1 cellular context compared by ENCODE assay signal in the genomic region with DNA sequence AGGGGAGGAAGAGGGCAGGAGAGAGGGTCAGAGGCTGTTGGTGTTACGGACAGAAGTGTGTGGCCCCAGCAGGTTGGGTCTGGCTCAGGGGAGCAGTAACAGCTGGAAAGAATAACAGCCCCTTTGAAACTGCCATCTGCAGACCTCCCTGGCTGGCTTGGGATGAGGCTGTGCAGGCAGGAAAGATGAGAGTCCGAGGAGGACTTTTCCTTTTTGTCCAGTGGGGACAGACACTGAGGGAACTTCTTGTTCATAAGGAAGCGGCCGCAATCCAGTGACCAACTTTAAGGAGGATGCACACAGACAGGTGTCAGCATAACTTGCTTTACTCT.
TF ChIP-seq lines count a peak whose summit lies in the region.

No MANE protein-coding gene starts in this region.

TF ChIP-seq in HepG2, 621 proteins besides CTCF, POLR2A, EP300 and RAD21:
- TF ChIP-seq ZZZ3 (CRISPR knock-in tag; IDR thresholded peaks at IDR 0.05; ENCODE audit: borderline replicate concordance) (no peak), ZNF3 (CRISPR knock-in tag; IDR thresholded peaks at IDR 0.05) (no peak), MBD4 (IDR thresholded peaks at IDR 0.05; ENCODE audit: borderline replicate concordance, low read length) (no peak), EZH2 (conservative IDR thresholded peaks at IDR 0.05; ENCODE audit: low read depth, low read length) (0 out of 2 replicates have a peak, but pooled peaks have one; percentile 18)
- TF ChIP-seq, protein P1, sequence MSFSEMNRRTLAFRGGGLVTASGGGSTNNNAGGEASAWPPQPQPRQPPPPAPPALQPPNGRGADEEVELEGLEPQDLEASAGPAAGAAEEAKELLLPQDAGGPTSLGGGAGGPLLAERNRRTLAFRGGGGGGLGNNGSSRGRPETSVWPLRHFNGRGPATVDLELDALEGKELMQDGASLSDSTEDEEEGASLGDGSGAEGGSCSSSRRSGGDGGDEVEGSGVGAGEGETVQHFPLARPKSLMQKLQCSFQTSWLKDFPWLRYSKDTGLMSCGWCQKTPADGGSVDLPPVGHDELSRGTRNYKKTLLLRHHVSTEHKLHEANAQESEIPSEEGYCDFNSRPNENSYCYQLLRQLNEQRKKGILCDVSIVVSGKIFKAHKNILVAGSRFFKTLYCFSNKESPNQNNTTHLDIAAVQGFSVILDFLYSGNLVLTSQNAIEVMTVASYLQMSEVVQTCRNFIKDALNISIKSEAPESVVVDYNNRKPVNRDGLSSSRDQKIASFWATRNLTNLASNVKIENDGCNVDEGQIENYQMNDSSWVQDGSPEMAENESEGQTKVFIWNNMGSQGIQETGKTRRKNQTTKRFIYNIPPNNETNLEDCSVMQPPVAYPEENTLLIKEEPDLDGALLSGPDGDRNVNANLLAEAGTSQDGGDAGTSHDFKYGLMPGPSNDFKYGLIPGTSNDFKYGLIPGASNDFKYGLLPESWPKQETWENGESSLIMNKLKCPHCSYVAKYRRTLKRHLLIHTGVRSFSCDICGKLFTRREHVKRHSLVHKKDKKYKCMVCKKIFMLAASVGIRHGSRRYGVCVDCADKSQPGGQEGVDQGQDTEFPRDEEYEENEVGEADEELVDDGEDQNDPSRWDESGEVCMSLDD (CRISPR knock-in tag; IDR thresholded peaks at IDR 0.05; ENCODE audit: borderline replicate concordance) = no peak
